In genomic region chr3:156792945-156793344, GRCh38 we compare ENCODE assay signal across 13 cellular contexts. TPM values are rescaled to one million over a fixed set of nuclear protein-coding genes. Genes with fewer than 3 reads are reported as not detected.
A peak's percentile ranks its signal among the peaks of the same experiment; 100 is the strongest.
DNase-seq lines count a peak whose midpoint lies in the region; ATAC-seq, FAIRE-seq and TF ChIP-seq lines count a peak whose summit lies in the region.
"Had no signal": no experiment of that assay in that cellular context is flagged by ENCODE, and none has a peak within 500 bp of the region (broad histone marks: within the 10 kb centered on the region; RNA-seq: fewer than 3 reads in every experiment).

No MANE protein-coding gene starts in this region.

- H3K36me3 ChIP-seq in HepG2 (replicated peaks in 1 of 2; ENCODE audit: control insufficient read depth in 1 of 2, insufficient read depth in 2 of 2, low read length in 2 of 2), result no peaks in the 10 kb centered on the region
- no peaks in the 10 kb centered on the region; the same call in 1 of the 2 replicates for H3K36me3 ChIP-seq in PC-9 (ENCODE audit: low read depth)

- no peak overlapping the region for H3K27ac ChIP-seq in HepG2 (ENCODE audit: extremely low read length, insufficient read depth, low read length)
- H3K27ac ChIP-seq in PC-9, result no peak overlapping the region

- 47% methylated on average over 2 of the region's 2 CpGs for WGBS in HepG2 (ENCODE audit: low lambda C conversion rate)

- H3K9ac ChIP-seq in HepG2 (ENCODE audit: insufficient read depth, low read depth, low read length), result no peak overlapping the region

- H3K4me2 ChIP-seq in HepG2 (ENCODE audit: low read depth, low read length) (peak overlapping the region; percentile 29; the same call in 1 of the 2 replicates), PC-9 (no peak overlapping the region)

- TF ChIP-seq CTCF in Calu3 (IDR thresholded peaks at IDR 0.05; ENCODE audit: unreplicated experiment), result no peak
- TF ChIP-seq CTCF in HepG2 (CRISPR knock-in tag; IDR thresholded peaks at IDR 0.05), result no peak
- no peak for TF ChIP-seq CTCF in PC-9 (conservative IDR thresholded peaks at IDR 0.05)

- no peak overlapping the region for H3K4me3 Mint-ChIP-seq in Calu3 (ENCODE audit: low read depth, unreplicated experiment)
- no peak overlapping the region for H3K4me3 Mint-ChIP-seq in T-helper 1 cell treated with Interleukin-12 subunit alpha and Interleukin-12 subunit beta and Interleukin-4 antibody, amounts not matched to agents 30 μg/mL and 1 μg/mL, for 36 hours
- H3K4me3 Mint-ChIP-seq: activated B cell treated with CpG ODN at 0.5 μM for 24 hours had no signal

- POLR2A ChIA-PET in HepG2 (lab: Yijun Ruan, JAX), result no interaction called here
- POLR2A ChIA-PET in PC-9 (lab: Charles Lee; ENCODE audit: unreplicated experiment), result interaction anchor here (0.6 kb wide), 1 partner anchor 237 kb away, joined by 3 read pairs; no protein-coding TSS in a partner anchor

- peaks cover 5% of the 10 kb centered on the region for H3K36me3 Mint-ChIP-seq in Calu3 (ENCODE audit: insufficient read depth, unreplicated experiment)
- peaks cover 15% of the 10 kb centered on the region for H3K36me3 Mint-ChIP-seq in T-helper 1 cell treated with Interleukin-12 subunit alpha and Interleukin-12 subunit beta and Interleukin-4 antibody, amounts not matched to agents 30 μg/mL and 1 μg/mL, for 36 hours (ENCODE audit: low read depth)

- H2AFZ ChIP-seq in HepG2 (ENCODE audit: low read length), result no peak overlapping the region
- H2AFZ ChIP-seq in PC-9, result no peak overlapping the region

- H3K9me2 ChIP-seq in PC-9 (ENCODE audit: insufficient read depth), result no peaks in the 10 kb centered on the region

- no peaks in the 10 kb centered on the region; a peak in 1 of 5 replicates for H3K27me3 ChIP-seq in HepG2 (ENCODE audit: control insufficient read depth in 1 of 2, insufficient read depth in 2 of 2, low read length in 2 of 2)
- H3K27me3 ChIP-seq in PC-9 (ENCODE audit: insufficient read depth, low read depth), result no peaks in the 10 kb centered on the region

- peak overlapping the region; percentile 1 for H3K27ac Mint-ChIP-seq in Calu3 (ENCODE audit: unreplicated experiment)
- H3K27ac Mint-ChIP-seq in T-helper 1 cell treated with Interleukin-12 subunit alpha and Interleukin-12 subunit beta and Interleukin-4 antibody, amounts not matched to agents 30 μg/mL and 1 μg/mL, for 36 hours, result peak overlapping the region; percentile 79
- H3K27ac Mint-ChIP-seq: activated B cell treated with CpG ODN at 0.5 μM for 24 hours had no signal

- TF ChIP-seq EP300 in HepG2 (IDR thresholded peaks at IDR 0.05; ENCODE audit: low read depth in 2 of 2, low read length in 2 of 2) (no peak), HepG2 (CRISPR knock-in tag; IDR thresholded peaks at IDR 0.05; ENCODE audit: borderline replicate concordance) (no peak)

- no peaks in the 10 kb centered on the region for H4K20me1 ChIP-seq in HepG2 (ENCODE audit: insufficient read depth, low read length)
- no peaks in the 10 kb centered on the region for H4K20me1 ChIP-seq in PC-9 (ENCODE audit: insufficient read depth)

- ATAC-seq in GM21423 (IDR thresholded peaks at IDR 0.05; ENCODE audit: unreplicated experiment) (peak; percentile 65), HepG2 (no peak)

- no peak for FAIRE-seq in HepG2 (lab: Jason Lieb, UNC)
- FAIRE-seq: colon had no signal

- DNase-seq in Calu3 (no peak), HepG2 (ENCODE audit: low spot score) (no peak), KG1 (lab: John Stamatoyannopoulos, UW) (no peak), NCI-H446 treated with DMSO at 0.1 percent for 48 hours (lab: John Stamatoyannopoulos, UW) (no peak), PC-9 (no peak), COLO829 (ENCODE audit: low spot score) (no peak)
- DNase-seq: activated B cell treated with CpG ODN at 0.5 μM for 24 hours; kidney glomerular epithelial cell; NCI-H2171 treated with DMSO at 0.1 percent for 48 hours; stimulated activated CD4-positive, alpha-beta T cell treated with anti-CD3 and anti-CD28 coated beads, Interleukin-4, amount 100 ng/mL, for 24 hours had no signal

- H3K4me1 ChIP-seq in HepG2 (ENCODE audit: insufficient read depth, low read length), result peaks cover 51% of the 10 kb centered on the region
- peaks cover 21% of the 10 kb centered on the region for H3K4me1 ChIP-seq in PC-9 (replicated peaks; ENCODE audit: insufficient read depth)

- no peak for TF ChIP-seq RAD21 in HepG2 (CRISPR knock-in tag; IDR thresholded peaks at IDR 0.05)

- H3K79me2 ChIP-seq in HepG2 (ENCODE audit: insufficient read depth, low read length), result no peaks in the 10 kb centered on the region
- H3K79me2 ChIP-seq in PC-9 (ENCODE audit: low read depth), result no peaks in the 10 kb centered on the region

- CTCF ChIA-PET in Calu3 (lab: Charles Lee), result no interaction called here
- CTCF ChIA-PET in HepG2 (lab: Yijun Ruan, JAX; ENCODE audit: low intra/inter-chr PET ratio, low total read pairs), result no interaction called here
- CTCF ChIA-PET in PC-9 (lab: Charles Lee), result no interaction called here

- H3K27me3 Mint-ChIP-seq in Calu3 (ENCODE audit: unreplicated experiment), result no peaks in the 10 kb centered on the region
- no peaks in the 10 kb centered on the region for H3K27me3 Mint-ChIP-seq in T-helper 1 cell treated with Interleukin-12 subunit alpha and Interleukin-12 subunit beta and Interleukin-4 antibody, amounts not matched to agents 30 μg/mL and 1 μg/mL, for 36 hours (ENCODE audit: low read depth)
- H3K27me3 Mint-ChIP-seq: activated B cell treated with CpG ODN at 0.5 μM for 24 hours had no signal

- H3K4me3 ChIP-seq in HepG2 (replicated peaks in 1 of 3; ENCODE audit: insufficient read depth in 1 of 3, low read depth in 2 of 3, low read length in 3 of 3), result no peak overlapping the region
- H3K4me3 ChIP-seq in PC-9, result no peak overlapping the region

- no TSS peak for BruUV-seq in Calu3 (replicated peaks; lab: Mats Ljungman, UMichigan)
- no TSS peak for BruUV-seq in HepG2 (replicated peaks; lab: Mats Ljungman, UMichigan)
- no TSS peak for BruUV-seq in PC-9 (replicated peaks; lab: Mats Ljungman, UMichigan)

- peaks cover 39% of the 10 kb centered on the region for H3K4me1 Mint-ChIP-seq in Calu3 (ENCODE audit: low read depth, unreplicated experiment)
- H3K4me1 Mint-ChIP-seq in T-helper 1 cell treated with Interleukin-12 subunit alpha and Interleukin-12 subunit beta and Interleukin-4 antibody, amounts not matched to agents 30 μg/mL and 1 μg/mL, for 36 hours (ENCODE audit: low read depth), result peaks cover 32% of the 10 kb centered on the region

- peaks cover 13% of the 10 kb centered on the region for H3F3A ChIP-seq in PC-9 (ENCODE audit: insufficient read depth, low read depth)

- no peaks in the 10 kb centered on the region for H3K9me3 Mint-ChIP-seq in Calu3 (ENCODE audit: low read depth, unreplicated experiment)
- no peaks in the 10 kb centered on the region for H3K9me3 Mint-ChIP-seq in T-helper 1 cell treated with Interleukin-12 subunit alpha and Interleukin-12 subunit beta and Interleukin-4 antibody, amounts not matched to agents 30 μg/mL and 1 μg/mL, for 36 hours
- H3K9me3 Mint-ChIP-seq: activated B cell treated with CpG ODN at 0.5 μM for 24 hours had no signal

- H3K9me3 ChIP-seq in HepG2 (ENCODE audit: low read length) (no peaks in the 10 kb centered on the region), PC-9 (ENCODE audit: insufficient read depth, low read depth) (no peaks in the 10 kb centered on the region)

- in situ Hi-C loops in HepG2 (cut with HindIII; ENCODE audit: extremely low pct_ligation_motif_present, low pct_unique_long_range_greater_than_20kb), result no loop called here

- no peak for TF ChIP-seq POLR2A in HepG2 (IDR thresholded peaks at IDR 0.05; ENCODE audit: insufficient read depth in 1 of 2, low read depth in 2 of 2, low read length in 2 of 2)

- intact Hi-C loops in Calu3 (cut with micrococcal nuclease; ENCODE audit: unreplicated experiment), result no loop called here
- intact Hi-C loops in HepG2 (cut with micrococcal nuclease; ENCODE audit: unreplicated experiment), result no loop called here
- intact Hi-C loops in PC-9 (cut with micrococcal nuclease; ENCODE audit: unreplicated experiment), result no loop called here

TF ChIP-seq in HepG2, 621 proteins besides CTCF, POLR2A, EP300 and RAD21 (continues in another document):
- TF ChIP-seq MTERF4 (CRISPR knock-in tag; IDR thresholded peaks at IDR 0.05) (no peak), NFIB (CRISPR knock-in tag; IDR thresholded peaks at IDR 0.05; ENCODE audit: borderline replicate concordance) (no peak), TOE1 (CRISPR knock-in tag; IDR thresholded peaks at IDR 0.05) (no peak), HES4 (CRISPR knock-in tag; IDR thresholded peaks at IDR 0.05; ENCODE audit: borderline replicate concordance) (no peak)

RNA-seq across cellular contexts. Expression of gene LEKR1, which starts 33.2 kb away (rescaled TPM):
- 4.5 and 5.1 TPM in 2 replicates for total RNA-seq in Calu3 (2022)
- total RNA-seq in HepG2 (2016; rRNA removed; fragmentation: Illumina TruSeq; extraction: Trizol), result 0.91 and 1.5 TPM in 2 replicates
- total RNA-seq in HepG2 (2016; cell fraction: cytosol; rRNA removed; fragmentation: Illumina TruSeq; extraction: Trizol; ENCODE audit: low read depth), result 0.61 and 0.79 TPM in 2 replicates
- total RNA-seq in HepG2 (2016; cell fraction: insoluble cytoplasmic fraction; rRNA removed; fragmentation: Illumina TruSeq; extraction: Trizol), result 0.17 and 0.33 TPM in 2 replicates
- total RNA-seq in HepG2 (2016; cell fraction: membrane; rRNA removed; fragmentation: Illumina TruSeq; extraction: Trizol), result 0.22 and 0.62 TPM in 2 replicates
- total RNA-seq in HepG2 (2016; cell fraction: nucleus; rRNA removed; fragmentation: Illumina TruSeq; extraction: Trizol), result 2.9 TPM in 2 replicates
- polyA plus RNA-seq in HepG2 (2011; rRNA removed), result 0.39 and 0.49 TPM in 2 replicates
- polyA plus RNA-seq in HepG2 (2011; cell fraction: cytosol; rRNA removed), result 0.04 and 0.42 TPM in 2 replicates
- 0.14 and 0.33 TPM in 2 replicates for polyA plus RNA-seq in HepG2 (2011; cell fraction: nucleus; rRNA removed)
- polyA plus RNA-seq in HepG2 (2012), result 0.25 and 0.63 TPM in 2 replicates
- polyA plus RNA-seq in HepG2 (2016; cell fraction: cytosol; fragmentation: Illumina TruSeq; extraction: Trizol; ENCODE audit: low read depth), result 0.61 and 0.87 TPM in 2 replicates
- polyA plus RNA-seq in HepG2 (2016; cell fraction: insoluble cytoplasmic fraction; fragmentation: Illumina TruSeq; extraction: Trizol; ENCODE audit: low read depth), result 0.84 and 1.2 TPM in 2 replicates
- 0.22 and 0.51 TPM in 2 replicates for polyA plus RNA-seq in HepG2 (2016; cell fraction: membrane; fragmentation: Illumina TruSeq; extraction: Trizol; ENCODE audit: low read depth)
- 0.47 TPM in 1 of 2 replicates, not detected in the other for polyA plus RNA-seq in HepG2 (2016; cell fraction: nucleus; fragmentation: Illumina TruSeq; extraction: Trizol; ENCODE audit: insufficient read depth, low read depth)
- polyA minus RNA-seq in HepG2 (2011; rRNA and poly(A)+ RNA removed; ENCODE audit: low replicate concordance), result 0.18 and 1.6 TPM in 2 replicates
- polyA minus RNA-seq in HepG2 (2011; cell fraction: cytosol; rRNA and poly(A)+ RNA removed), result not detected in 2 replicates
- 3.3 and 3.9 TPM in 2 replicates for polyA minus RNA-seq in HepG2 (2011; cell fraction: nucleus; rRNA and poly(A)+ RNA removed)
- total RNA-seq in PC-9 (2021), result 3.2 and 3.9 TPM in 2 replicates
